19 cellular contexts compared by ENCODE assay signal in genomic region chr2:82007051-82007664, GRCh38.
DNase-seq lines count a peak whose midpoint lies in the region; TF ChIP-seq lines count a peak whose summit lies in the region.
"Had no signal": no experiment of that assay in that cellular context is flagged by ENCODE, and none has a peak within 500 bp of the region (broad histone marks: within the 10 kb centered on the region; RNA-seq: fewer than 3 reads in every experiment).

No MANE protein-coding gene starts in this region.

- no peak overlapping the region for H3K18ac ChIP-seq in H9 (ENCODE audit: insufficient read length, low read depth, low read length)

- no peak overlapping the region for H2BK15ac ChIP-seq in H9 (ENCODE audit: low read depth, low read length)

- no peak overlapping the region for H3T11ph ChIP-seq in H9 (ENCODE audit: low read length)

- no peak overlapping the region for H2AK5ac ChIP-seq in H9 (ENCODE audit: insufficient read length, low read length)

- H3K36me3 ChIP-seq in NT2/D1 (ENCODE audit: insufficient read depth, insufficient read length, low read length), result no peaks in the 10 kb centered on the region
- H3K36me3 ChIP-seq in endodermal cell (ENCODE audit: control insufficient read depth, insufficient read depth, low read length), result peaks cover 31% of the 10 kb centered on the region
- no peaks in the 10 kb centered on the region for H3K36me3 ChIP-seq in smooth muscle cell (ENCODE audit: low read depth)
- H3K36me3 ChIP-seq: HAP-1, SJSA1 had no signal

- no peak overlapping the region for H2BK5ac ChIP-seq in H9 (ENCODE audit: insufficient read length, low read length)

- H4K5ac ChIP-seq in H9 (ENCODE audit: insufficient read length, low read depth, low read length), result no peak overlapping the region

- H3K23ac ChIP-seq in H9 (ENCODE audit: insufficient read length, low read depth, low read length), result no peak overlapping the region

- H3K4me2 ChIP-seq in H9 (ENCODE audit: insufficient read depth, insufficient read length, low read length) (no peak overlapping the region), smooth muscle cell (peak overlapping the region; percentile 8)

- H3K79me2 ChIP-seq in H9 (ENCODE audit: insufficient read depth, low read length), result no peaks in the 10 kb centered on the region
- H3K79me2 ChIP-seq in smooth muscle cell (ENCODE audit: low read depth), result no peaks in the 10 kb centered on the region

- H3K4ac ChIP-seq in H9 (ENCODE audit: low read depth, low read length), result no peak overlapping the region

- peaks cover 37 to 48% of the 10 kb centered on the region in 2 experiments for H3K4me1 Mint-ChIP-seq in H9
- peaks cover 38% of the 10 kb centered on the region for H3K4me1 Mint-ChIP-seq in endodermal cell
- H3K4me1 Mint-ChIP-seq in activated CD4-positive, alpha-beta memory T cell treated with anti-CD3 and anti-CD28 coated beads, Interleukin-2, amount 10 ng/mL, durations not matched to agents 7 days and 5 days, result no peaks in the 10 kb centered on the region
- H3K4me1 Mint-ChIP-seq: B cell; CD4-positive, CD25-positive, alpha-beta regulatory T cell had no signal

- H2BK20ac ChIP-seq in H9 (ENCODE audit: low read depth, low read length, poor library complexity, severe bottlenecking), result no peak overlapping the region

- H3K27me3 Mint-ChIP-seq in H9 (ENCODE audit: low read depth) (no peaks in the 10 kb centered on the region), endodermal cell (ENCODE audit: insufficient read depth) (no peaks in the 10 kb centered on the region)
- no peaks in the 10 kb centered on the region for H3K27me3 Mint-ChIP-seq in activated CD4-positive, alpha-beta memory T cell treated with anti-CD3 and anti-CD28 coated beads, Interleukin-2, amount 10 ng/mL, durations not matched to agents 7 days and 5 days
- H3K27me3 Mint-ChIP-seq: B cell; CD4-positive, CD25-positive, alpha-beta regulatory T cell had no signal

- no peak overlapping the region for H4K8ac ChIP-seq in H9 (replicated peaks; ENCODE audit: insufficient read length, low read depth, low read length)

- no peak for DNase-seq in H9
- DNase-seq in NT2/D1 (ENCODE audit: low read depth, low spot score), result peak; percentile 28
- no peak for DNase-seq in endodermal cell
- DNase-seq in smooth muscle cell (lab: John Stamatoyannopoulos, UW; ENCODE audit: unreplicated experiment), result no peak
- DNase-seq in DMS153 treated with DMSO at 0.1 percent for 48 hours (lab: John Stamatoyannopoulos, UW; ENCODE audit: unreplicated experiment), result no peak
- DNase-seq in midbrain (lab: John Stamatoyannopoulos, UW), result no peak
- DNase-seq in activated CD4-positive, alpha-beta memory T cell treated with anti-CD3 and anti-CD28 coated beads, Interleukin-2, amount 10 ng/mL, durations not matched to agents 7 days and 5 days, result no peak
- DNase-seq: CD4-positive, CD25-positive, alpha-beta regulatory T cell; Karpas-422; NCI-H1417; NCI-H1930; NCI-H446 treated with DMSO at 0.1 percent for 48 hours; NK-92 treated with Interleukin-12 subunit alpha and Interleukin-12 subunit beta, amount 100 ng/mL, for 24 hours; OCI-M1; RPMI8226 had no signal

- H3K56ac ChIP-seq in H9 (ENCODE audit: insufficient read length, low read depth, low read length), result no peak overlapping the region

- H3K27ac Mint-ChIP-seq in H9 (peak overlapping the region; percentile 1 to 97 (median 35); a peak in 4 of 7 replicates), endodermal cell (peak overlapping the region; percentile 99)
- H3K27ac Mint-ChIP-seq in activated CD4-positive, alpha-beta memory T cell treated with anti-CD3 and anti-CD28 coated beads, Interleukin-2, amount 10 ng/mL, durations not matched to agents 7 days and 5 days, result no peak overlapping the region
- H3K27ac Mint-ChIP-seq: B cell; CD4-positive, CD25-positive, alpha-beta regulatory T cell had no signal

- no peak overlapping the region for H3K4me3 Mint-ChIP-seq in H9
- no peak overlapping the region for H3K4me3 Mint-ChIP-seq in endodermal cell
- H3K4me3 Mint-ChIP-seq in activated CD4-positive, alpha-beta memory T cell treated with anti-CD3 and anti-CD28 coated beads, Interleukin-2, amount 10 ng/mL, durations not matched to agents 7 days and 5 days, result no peak overlapping the region
- H3K4me3 Mint-ChIP-seq: B cell; CD4-positive, CD25-positive, alpha-beta regulatory T cell had no signal

- no peak overlapping the region for H3K14ac ChIP-seq in H9 (ENCODE audit: insufficient read depth, low read length)

- H3K9me3 ChIP-seq in H9 (ENCODE audit: control insufficient read depth, low read depth, low read length) (no peaks in the 10 kb centered on the region), NT2/D1 (ENCODE audit: insufficient read depth, low read length) (peaks cover 7% of the 10 kb centered on the region; the same call in 1 of the 2 replicates), endodermal cell (ENCODE audit: control insufficient read depth, low read length) (peaks cover 32% of the 10 kb centered on the region), smooth muscle cell (replicated peaks; ENCODE audit: low read depth) (no peaks in the 10 kb centered on the region)
- H3K9me3 ChIP-seq: HAP-1, SJSA1 had no signal

- CTCF ChIA-PET in activated CD4-positive, alpha-beta memory T cell treated with anti-CD3 and anti-CD28 coated beads, Interleukin-2, amount 10 ng/mL, durations not matched to agents 7 days and 5 days (lab: Charles Lee), result no interaction called here

- peaks cover 13% of the 10 kb centered on the region for H3K4me1 ChIP-seq in H9 (ENCODE audit: insufficient read depth, low read length)
- H3K4me1 ChIP-seq in NT2/D1 (ENCODE audit: insufficient read depth, insufficient read length), result no peaks in the 10 kb centered on the region
- peaks cover 7% of the 10 kb centered on the region for H3K4me1 ChIP-seq in endodermal cell (ENCODE audit: control insufficient read depth, insufficient read depth, low read length)
- peaks cover 6% of the 10 kb centered on the region for H3K4me1 ChIP-seq in smooth muscle cell (ENCODE audit: low read depth)
- H3K4me1 ChIP-seq: HAP-1, SJSA1 had no signal

- no peak overlapping the region for H3K9ac ChIP-seq in H9 (ENCODE audit: extremely low read depth, insufficient read length, low read length)
- H3K9ac ChIP-seq in NT2/D1 (ENCODE audit: insufficient read length, low read depth), result no peak overlapping the region
- no peak overlapping the region for H3K9ac ChIP-seq in endodermal cell (ENCODE audit: extremely low read depth, low read length, poor library complexity, severe bottlenecking)
- H3K9ac ChIP-seq in smooth muscle cell (ENCODE audit: low read depth), result no peak overlapping the region

- TF ChIP-seq CTCF in H9 (conservative IDR thresholded peaks at IDR 0.05) (no peak), endodermal cell (conservative IDR thresholded peaks at IDR 0.05) (no peak), smooth muscle cell (IDR thresholded peaks at IDR 0.05; ENCODE audit: borderline replicate concordance, insufficient read depth, poor library complexity, severe bottlenecking) (no peak)

- WGBS in H9 (ENCODE audit: extremely low coverage, insufficient read length, low lambda C conversion rate), result no CpG with 5 or more reads among the region's 3 CpGs
- WGBS in endodermal cell (ENCODE audit: insufficient coverage in 1 of 2, insufficient read length in 1 of 2), 2 experiments, result 82 to 87% methylated on average over 1 to 3 of the region's 3 CpGs
- 29% methylated on average over 3 of the region's 3 CpGs for WGBS in smooth muscle cell (ENCODE audit: low lambda C conversion rate)

- H4K91ac ChIP-seq in H9 (ENCODE audit: insufficient read length, low read depth, low read length), result no peak overlapping the region

- no peaks in the 10 kb centered on the region for H3K79me1 ChIP-seq in H9 (ENCODE audit: insufficient read depth, low read depth, low read length, poor library complexity, severe bottlenecking)

- no peaks in the 10 kb centered on the region for H3K27me3 ChIP-seq in H9 (ENCODE audit: insufficient read depth, low read length)
- H3K27me3 ChIP-seq in NT2/D1 (ENCODE audit: insufficient read depth, insufficient read length), result no peaks in the 10 kb centered on the region
- H3K27me3 ChIP-seq in endodermal cell (ENCODE audit: control insufficient read depth, insufficient read depth, low read length, poor library complexity, severe bottlenecking), result no peaks in the 10 kb centered on the region
- no peaks in the 10 kb centered on the region for H3K27me3 ChIP-seq in smooth muscle cell (ENCODE audit: low read depth)
- H3K27me3 ChIP-seq: SJSA1 had no signal

- no peaks in the 10 kb centered on the region for H3F3A ChIP-seq in smooth muscle cell (ENCODE audit: low read depth)

- H3K36me3 Mint-ChIP-seq in H9 (ENCODE audit: insufficient read depth in 1 of 3, low read depth in 3 of 3) (peaks cover 0 to 4% (median 0%) of the 10 kb centered on the region in 3 experiments; a peak in 2 of 7 replicates), endodermal cell (ENCODE audit: low read depth) (peaks cover 28% of the 10 kb centered on the region)
- no peaks in the 10 kb centered on the region for H3K36me3 Mint-ChIP-seq in activated CD4-positive, alpha-beta memory T cell treated with anti-CD3 and anti-CD28 coated beads, Interleukin-2, amount 10 ng/mL, durations not matched to agents 7 days and 5 days (ENCODE audit: low read depth)
- H3K36me3 Mint-ChIP-seq: CD4-positive, CD25-positive, alpha-beta regulatory T cell had no signal

- H3K9me3 Mint-ChIP-seq in H9, result peaks cover 0 to 4% of the 10 kb centered on the region in 2 experiments; a peak in 1 of 5 replicates
- H3K9me3 Mint-ChIP-seq in endodermal cell, result peaks cover 28% of the 10 kb centered on the region
- H3K9me3 Mint-ChIP-seq in activated CD4-positive, alpha-beta memory T cell treated with anti-CD3 and anti-CD28 coated beads, Interleukin-2, amount 10 ng/mL, durations not matched to agents 7 days and 5 days, result peaks cover 16% of the 10 kb centered on the region

- POLR2A ChIA-PET in activated CD4-positive, alpha-beta memory T cell treated with anti-CD3 and anti-CD28 coated beads, Interleukin-2, amount 10 ng/mL, durations not matched to agents 7 days and 5 days (lab: Charles Lee), result no interaction called here

- no peak overlapping the region for H3K27ac ChIP-seq in H9 (ENCODE audit: insufficient read length, low read depth, low read length)
- H3K27ac ChIP-seq in endodermal cell (ENCODE audit: low read depth, low read length), result no peak overlapping the region
- peak overlapping the region; percentile 35 for H3K27ac ChIP-seq in smooth muscle cell (ENCODE audit: low read depth)
- H3K27ac ChIP-seq: HL-60, SJSA1 had no signal

- H4K20me1 ChIP-seq in H9 (ENCODE audit: control insufficient read depth, insufficient read depth, insufficient read length), result no peaks in the 10 kb centered on the region
- H4K20me1 ChIP-seq in smooth muscle cell (ENCODE audit: low read depth), result no peaks in the 10 kb centered on the region

- no peak overlapping the region for H2BK12ac ChIP-seq in H9 (ENCODE audit: insufficient read length, low read depth, low read length)

- no peaks in the 10 kb centered on the region for H3K23me2 ChIP-seq in H9 (ENCODE audit: insufficient read length, low read depth, low read length, poor library complexity, severe bottlenecking)

- H3K4me3 ChIP-seq in NT2/D1 (ENCODE audit: insufficient read length, low read depth), result no peak overlapping the region
- peak overlapping the region; percentile 12 for H3K4me3 ChIP-seq in endodermal cell (ENCODE audit: low read length)
- no peak overlapping the region for H3K4me3 ChIP-seq in smooth muscle cell
- H3K4me3 ChIP-seq: HAP-1, SJSA1 had no signal

- H2AFZ ChIP-seq in H9 (ENCODE audit: low read length), result no peak overlapping the region
- peak overlapping the region; percentile 63 for H2AFZ ChIP-seq in smooth muscle cell (ENCODE audit: low read depth)

- no peak overlapping the region for H2BK120ac ChIP-seq in H9 (ENCODE audit: low read depth, low read length, poor library complexity, severe bottlenecking)
